8 cellular contexts compared by ENCODE assay signal in the genomic region with DNA sequence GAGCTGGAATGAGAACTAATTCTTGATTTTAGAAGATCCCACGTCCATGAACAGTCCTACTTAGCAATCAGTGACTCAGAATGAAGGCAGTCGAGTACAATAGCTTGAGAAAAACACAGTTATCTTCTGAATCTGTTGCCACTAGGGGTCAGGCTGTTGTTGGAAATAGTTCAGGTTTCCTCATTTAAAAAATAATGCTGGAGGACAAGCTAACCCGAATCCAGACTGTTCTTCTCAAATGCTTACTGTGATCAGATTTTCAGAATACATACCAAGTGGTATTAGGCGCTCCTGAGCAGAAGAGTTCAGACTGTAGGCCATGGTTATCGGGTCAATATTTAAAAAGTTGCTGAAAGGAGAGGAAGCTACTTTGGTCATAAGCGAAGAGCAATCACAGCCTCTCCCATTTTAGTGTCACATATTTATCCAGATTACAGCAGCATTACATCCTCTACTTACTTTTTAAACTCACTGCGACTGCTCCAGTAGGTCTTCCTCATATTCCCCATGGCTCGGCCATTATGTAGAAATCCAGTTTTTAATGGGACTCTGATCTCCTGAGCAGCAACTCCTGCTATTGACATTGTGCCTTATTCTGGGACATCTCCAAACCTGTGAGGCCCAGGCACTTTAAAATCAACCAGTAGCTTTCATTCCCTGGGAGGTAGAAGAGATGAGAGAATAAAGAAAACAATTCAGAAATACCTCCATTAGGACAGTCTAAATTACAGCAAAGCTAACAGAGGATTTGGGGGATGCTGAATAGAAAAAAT. TPM values are rescaled to one million over a fixed set of nuclear protein-coding genes. Genes with fewer than 3 reads are reported as not detected.
DNase-seq lines count a peak whose midpoint lies in the region; ATAC-seq, FAIRE-seq and TF ChIP-seq lines count a peak whose summit lies in the region.

No MANE protein-coding gene starts in this region.

- H3K36me3 ChIP-seq in mesendoderm (ENCODE audit: control insufficient read depth, insufficient read depth, low read length) (peaks cover 6% of the 10 kb centered on the region), transverse colon (peaks cover 0 to 15% (median 0%) of the 10 kb centered on the region in 4 donors)

- no peak overlapping the region for H3K23ac ChIP-seq in mesendoderm (ENCODE audit: low read length)

- DNase-seq in GF-D8 (lab: John Stamatoyannopoulos, UW) (peak; percentile 16), NCI-H1930 (lab: John Stamatoyannopoulos, UW) (peak; percentile 18 to 34), endothelial cell (ENCODE audit: low spot score) (peak; percentile 61), mesendoderm (peak; percentile 86), transverse colon (peak; percentile 41)

- no peaks in the 10 kb centered on the region for H3K9me3 Mint-ChIP-seq in endothelial cell (ENCODE audit: unreplicated experiment)

- H3K4me3 ChIP-seq in mesendoderm (ENCODE audit: low read length) = no peak overlapping the region
- no peak overlapping the region for H3K4me3 ChIP-seq in transverse colon

- ATAC-seq in GM21515 (IDR thresholded peaks at IDR 0.05; ENCODE audit: unreplicated experiment) = no peak

- H4K8ac ChIP-seq in mesendoderm (ENCODE audit: low read depth, low read length) = no peak overlapping the region

- H3K79me1 ChIP-seq in mesendoderm (ENCODE audit: low read length) = peaks cover 7% of the 10 kb centered on the region

- H2BK120ac ChIP-seq in mesendoderm (ENCODE audit: low read depth, low read length) = no peak overlapping the region

- no peak overlapping the region for H3K56ac ChIP-seq in mesendoderm (ENCODE audit: low read length)

- peaks cover 20% of the 10 kb centered on the region for H3K36me3 Mint-ChIP-seq in endothelial cell (ENCODE audit: low read depth, unreplicated experiment)

- H3K4me1 Mint-ChIP-seq in endothelial cell (ENCODE audit: unreplicated experiment) = peaks cover 38% of the 10 kb centered on the region

- H3K27me3 Mint-ChIP-seq in endothelial cell (ENCODE audit: unreplicated experiment) = no peaks in the 10 kb centered on the region

- no peak overlapping the region for H2BK5ac ChIP-seq in mesendoderm (ENCODE audit: low read length)

- TF ChIP-seq CTCF in 22Rv1 (IDR thresholded peaks at IDR 0.05) = peak; percentile 75
- peak; percentile 73 for TF ChIP-seq CTCF in endothelial cell (IDR thresholded peaks at IDR 0.05; ENCODE audit: unreplicated experiment)
- peak; percentile 60 to 79 (median 62) for TF ChIP-seq CTCF in transverse colon (IDR thresholded peaks at IDR 0.05)

- H3K27ac Mint-ChIP-seq in endothelial cell (ENCODE audit: unreplicated experiment) = peak overlapping the region; percentile 52

- in situ Hi-C loops in transverse colon (cut with MboI; ENCODE audit: low pct_ligation_motif_present in 1 of 4, low pct_unique_long_range_greater_than_20kb in 1 of 4, low sequenced_read_pairs in 3 of 4) = loop anchor here (5.0 to 10.0 kb wide), 3 partner anchors 300 to 330 kb away; a partner anchor contains a TSS

- H3K9ac ChIP-seq in mesendoderm (ENCODE audit: low read length) = no peak overlapping the region

- no peaks in the 10 kb centered on the region for H3K9me3 ChIP-seq in transverse colon

- no peak for TF ChIP-seq EP300 in transverse colon (IDR thresholded peaks at IDR 0.05; ENCODE audit: low read depth)

- FAIRE-seq in TTC549 (lab: Jason Lieb, UNC) = peak; percentile 11

- no peak for TF ChIP-seq POLR2A in transverse colon (IDR thresholded peaks at IDR 0.05)

- H3K4ac ChIP-seq in mesendoderm (ENCODE audit: low read depth, low read length) = no peak overlapping the region

- no CpG with 5 or more reads among the region's 8 CpGs for WGBS in mesendoderm (ENCODE audit: extremely low coverage, insufficient coverage, low lambda C conversion rate)
- 10 to 20% methylated on average over 8 of the region's 8 CpGs for WGBS in transverse colon (ENCODE audit: low coverage in 1 of 2), 2 donors

- H2AK5ac ChIP-seq in mesendoderm (ENCODE audit: low read length) = no peak overlapping the region

- H3K4me2 ChIP-seq in mesendoderm (ENCODE audit: low read length) = no peak overlapping the region

- H3K4me1 ChIP-seq in mesendoderm (ENCODE audit: control insufficient read depth, low read depth, low read length) = peaks cover 7% of the 10 kb centered on the region
- peaks cover 29 to 55% (median 41%) of the 10 kb centered on the region in 4 donors for H3K4me1 ChIP-seq in transverse colon

- H2BK15ac ChIP-seq in mesendoderm (replicated peaks; ENCODE audit: low read depth) = no peak overlapping the region

- H3K27ac ChIP-seq in 22Rv1 = peak overlapping the region; percentile 65
- no peak overlapping the region for H3K27ac ChIP-seq in mesendoderm (ENCODE audit: low read depth, low read length)
- H3K27ac ChIP-seq in transverse colon = peak overlapping the region; percentile 57 to 75 (median 70)

- no peak overlapping the region for H3K4me3 Mint-ChIP-seq in endothelial cell (ENCODE audit: unreplicated experiment)

- H3K79me2 ChIP-seq in mesendoderm (ENCODE audit: control insufficient read depth, insufficient read depth, low read length) = peaks cover 33% of the 10 kb centered on the region

- no peak overlapping the region for H4K5ac ChIP-seq in mesendoderm (ENCODE audit: low read length)

- H3K18ac ChIP-seq in mesendoderm (ENCODE audit: low read length) = peak overlapping the region; percentile 76

- intact Hi-C loops in transverse colon (cut with DNase I; ENCODE audit: low total_unique reads) = no loop called here

- H3K27me3 ChIP-seq in mesendoderm (ENCODE audit: insufficient read depth, low read length, poor library complexity) (no peaks in the 10 kb centered on the region), transverse colon (no peaks in the 10 kb centered on the region)

RNA-seq across cellular contexts. Expression of a gene that starts 10.9 kb away (rescaled TPM):
- total RNA-seq in endothelial cell (ENCODE audit: unreplicated experiment) = 16.5 TPM
- polyA plus RNA-seq in mesendoderm (2013, experiment 1 of 2) = 16.0 TPM
- polyA plus RNA-seq in mesendoderm (2013, experiment 2 of 2) = 17.5 TPM
- 100 to 1,000 TPM in 1 of 4 donors, 10 to 100 TPM in 2, 1 to 10 TPM in 1; 10.0 to 101 (median 70.0) TPM for total RNA-seq in transverse colon

RNA-seq across cellular contexts. Expression of a gene that starts 53.7 kb away (rescaled TPM):
- total RNA-seq in endothelial cell (ENCODE audit: unreplicated experiment) = 223 TPM
- 277 TPM for polyA plus RNA-seq in mesendoderm (2013, experiment 1 of 2)
- polyA plus RNA-seq in mesendoderm (2013, experiment 2 of 2) = 273 TPM
- 100 to 1,000 TPM in 1 of 4 donors, 10 to 100 TPM in 3; 40.4 to 103 (median 82.8) TPM for total RNA-seq in transverse colon

Comparison
In these comparisons a context has a peak if more than half of its experiments do, and no peak if none do; other contexts are left out.
1. DNase-seq: peak in every context shown above with its lines; median percentile 86 in mesendoderm; 61 in endothelial cell; 41 in transverse colon; 26 in NCI-H1930; 16 in GF-D8.